11 cellular contexts compared by ENCODE assay signal in genomic region chr13:27038323-27038722, GRCh38.
DNase-seq lines count a peak whose midpoint lies in the region; ATAC-seq, FAIRE-seq and TF ChIP-seq lines count a peak whose summit lies in the region.
"Had no signal": no experiment of that assay in that cellular context is flagged by ENCODE, and none has a peak within 500 bp of the region (broad histone marks: within the 10 kb centered on the region; RNA-seq: fewer than 3 reads in every experiment).

No MANE protein-coding gene starts in this region.

- no peak for FAIRE-seq in H54 (lab: Jason Lieb, UNC)

- no peaks in the 10 kb centered on the region for H3K9me3 ChIP-seq in sigmoid colon
- H3K9me3 ChIP-seq: spleen had no signal

- DNase-seq in H54 (ENCODE audit: insufficient read length, low spot score) (peak; percentile 23), SW480 (ENCODE audit: low spot score) (peak; percentile 58), fibroblast of the aortic adventitia (ENCODE audit: low read depth) (peak; percentile 83), sigmoid colon (no peak), SKM-1 (lab: John Stamatoyannopoulos, UW; ENCODE audit: unreplicated experiment) (no peak)
- DNase-seq: activated CD4-positive, alpha-beta T cell treated with anti-CD3 and anti-CD28 coated beads for 4 hours; naive B cell; spleen had no signal

- ATAC-seq in GM19328 (IDR thresholded peaks at IDR 0.05; ENCODE audit: unreplicated experiment) (no peak), GM21786 (IDR thresholded peaks at IDR 0.05; ENCODE audit: unreplicated experiment) (no peak), HG03045 (IDR thresholded peaks at IDR 0.05; ENCODE audit: unreplicated experiment) (no peak)

- H3K36me3 ChIP-seq in sigmoid colon: no peaks in the 10 kb centered on the region
- H3K36me3 ChIP-seq: spleen had no signal

- TF ChIP-seq EP300 in sigmoid colon (IDR thresholded peaks at IDR 0.05): peak in 1 of 4 donors; percentile 22

- intact Hi-C loops in sigmoid colon (cut with DNase I): loop anchor here (5.0 kb wide), 3 partner anchors 46 to 234 kb away; partner anchors contain the start of gene RASL11A

- H3K27me3 ChIP-seq in sigmoid colon: no peaks in the 10 kb centered on the region

- WGBS in sigmoid colon, 2 donors: 85 to 87% methylated on average over 5 of the region's 5 CpGs

- peak overlapping the region; percentile 76 to 90 (median 89) for H3K27ac ChIP-seq in sigmoid colon
- H3K27ac ChIP-seq: spleen had no signal

- peaks cover 0 to 71% (median 67%) of the 10 kb centered on the region in 4 donors for H3K4me1 ChIP-seq in sigmoid colon

- H3K4me3 ChIP-seq in fibroblast of the aortic adventitia (ENCODE audit: low read depth, low read length): no peak overlapping the region
- no peak overlapping the region for H3K4me3 ChIP-seq in sigmoid colon
- H3K4me3 ChIP-seq: spleen had no signal

- no peak for TF ChIP-seq CTCF in fibroblast of the aortic adventitia (IDR thresholded peaks at IDR 0.05; ENCODE audit: insufficient read depth, low read length)
- TF ChIP-seq CTCF in sigmoid colon (IDR thresholded peaks at IDR 0.05): no peak

- TF ChIP-seq POLR2A in H54 (IDR thresholded peaks at IDR 0.05; ENCODE audit: low read depth, low read length) (no peak), sigmoid colon (IDR thresholded peaks at IDR 0.05) (no peak)

Comparison
In these comparisons a context has a peak if more than half of its experiments do, and no peak if none do; other contexts are left out.
1. DNase-seq: peak in H54 (single experiment), SW480 (single experiment) and fibroblast of the aortic adventitia (single experiment); none in sigmoid colon (single experiment) and SKM-1 (single experiment).